ENCODE assay signal across 8 cellular contexts in genomic region chr2:241540766-241541561, GRCh38. TPM values are rescaled to one million over a fixed set of nuclear protein-coding genes. Genes with fewer than 3 reads are reported as not detected.
DNase-seq lines count a peak whose midpoint lies in the region; ATAC-seq and TF ChIP-seq lines count a peak whose summit lies in the region.

No MANE protein-coding gene starts in this region.

- peaks cover 4 to 5% (median 5%) of the 10 kb centered on the region in 3 donors for H3K4me1 Mint-ChIP-seq in naive B cell

- peak overlapping the region in 1 of 6 donors; percentile 26 for H3K27ac Mint-ChIP-seq in naive B cell

- no peaks in the 10 kb centered on the region for H3K36me3 Mint-ChIP-seq in naive B cell

- H3K4me3 Mint-ChIP-seq in naive B cell: peak overlapping the region in 7 of 8 donors; percentile 81 to 88 (median 84)

- peaks cover 0 to 4% (median 0%) of the 10 kb centered on the region in 7 donors for H3K9me3 Mint-ChIP-seq in naive B cell

- peak; percentile 77 to 80 for ATAC-seq in naive B cell (ENCODE audit: low read depth in 2 of 2)

- DNase-seq in DMS114 treated with DMSO at 0.1 percent for 48 hours (lab: John Stamatoyannopoulos, UW; ENCODE audit: unreplicated experiment) (peak; percentile 15), NCI-H2196 treated with DMSO at 0.1 percent for 48 hours (lab: John Stamatoyannopoulos, UW; ENCODE audit: unreplicated experiment) (peak; percentile 5), activated T-cell treated with anti-CD3 and anti-CD28 coated beads for 48 hours (ENCODE audit: low read depth) (peak; percentile 72), erythroblast (lab: John Stamatoyannopoulos, UW) (peak; percentile 75 to 83), naive B cell (peak; percentile 47), A172 (ENCODE audit: low spot score) (no peak), GOT3 (lab: John Stamatoyannopoulos, UW) (no peak)
- peak; percentile 45 to 46 for DNase-seq in stimulated activated CD8-positive, alpha-beta memory T cell treated with anti-CD3 and anti-CD28 coated beads, Interleukin-7, amount 100 ng/mL, for 48 hours (ENCODE audit: extremely low read depth in 1 of 2, low read depth in 1 of 2)

- no peak for TF ChIP-seq POLR2A in erythroblast (IDR thresholded peaks at IDR 0.05; ENCODE audit: low read length)

- peaks cover 11 to 35% (median 16%) of the 10 kb centered on the region in 3 donors for H3K27me3 Mint-ChIP-seq in naive B cell

RNA-seq across cellular contexts. Expression of gene BOK, which starts 17.6 kb away (rescaled TPM):
- polyA plus RNA-seq in naive B cell (ENCODE audit: low read depth in 6 of 6): under 1 TPM in 1 of 6 donors, not detected in 5; 0.09 TPM
- total RNA-seq in A172 (2014; rRNA removed; shearing (Covaris generic)): 0.07 and 0.60 TPM in 2 replicates

RNA-seq across cellular contexts. Expression of gene STK25, which starts 32.6 kb away (rescaled TPM):
- 100 to 1,000 TPM in 2 of 6 donors, 10 to 100 TPM in 4; 82.2 to 148 (median 87.7) TPM for polyA plus RNA-seq in naive B cell (ENCODE audit: low read depth in 6 of 6)
- total RNA-seq in A172 (2014; rRNA removed; shearing (Covaris generic)): 201 and 202 TPM in 2 replicates

Comparison
In these comparisons a context has a peak if more than half of its experiments do, and no peak if none do; other contexts are left out.
1. DNase-seq: peak in DMS114 treated with DMSO at 0.1 percent for 48 hours (single experiment), NCI-H2196 treated with DMSO at 0.1 percent for 48 hours (single experiment), activated T-cell treated with anti-CD3 and anti-CD28 coated beads for 48 hours (single experiment), erythroblast (2 of 2), naive B cell (single experiment) and stimulated activated CD8-positive, alpha-beta memory T cell treated with anti-CD3 and anti-CD28 coated beads, Interleukin-7, amount 100 ng/mL, for 48 hours (2 of 2); none in A172 (single experiment) and GOT3 (single experiment).